6 cellular contexts compared by ENCODE assay signal in genomic region chr2:121007490-121007853, GRCh38.
"Had no signal": no experiment of that assay in that cellular context is flagged by ENCODE, and none has a peak within 500 bp of the region (broad histone marks: within the 10 kb centered on the region; RNA-seq: fewer than 3 reads in every experiment).

No MANE protein-coding gene starts in this region.

- DNase-seq: H9, HCEC 1CT had no signal

- ATAC-seq: GM23338, HepG2 had no signal

- H3K4me3 Mint-ChIP-seq: GM23338, H9, IgD-negative memory B cell had no signal

- H3K4me1 Mint-ChIP-seq: IgD-negative memory B cell had no signal

- H3K36me3 Mint-ChIP-seq: IgD-negative memory B cell had no signal

- H3K4me3 ChIP-seq: GM23338 had no signal

- H3K27ac ChIP-seq: HL-60 had no signal

- H3K27ac Mint-ChIP-seq: GM23338, IgD-negative memory B cell had no signal
